Comparison of ENCODE assay signal across 9 cellular contexts in the genomic region with DNA sequence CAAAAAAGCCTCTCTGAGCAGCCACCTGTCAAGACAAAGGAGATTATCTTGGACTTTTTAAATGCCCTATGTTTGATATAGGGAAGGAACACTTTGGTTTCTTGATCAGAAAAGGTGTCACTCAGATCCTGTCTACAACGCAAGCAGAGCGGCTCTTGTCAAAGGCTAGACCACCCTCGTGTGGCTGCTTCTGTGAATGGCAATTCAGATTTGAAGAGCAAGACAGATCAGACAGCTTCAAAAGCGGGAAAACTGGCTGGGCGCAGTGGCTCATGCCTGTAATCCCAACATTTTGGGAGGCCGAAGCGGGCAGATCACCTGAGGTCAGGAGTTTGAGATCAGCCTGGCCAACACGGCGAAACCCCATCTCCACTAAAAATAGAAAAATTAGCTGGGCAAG. TPM values are rescaled to one million over a fixed set of nuclear protein-coding genes. Genes with fewer than 3 reads are reported as not detected.
DNase-seq lines count a peak whose midpoint lies in the region; ATAC-seq and TF ChIP-seq lines count a peak whose summit lies in the region.
"Had no signal": no experiment of that assay in that cellular context is flagged by ENCODE, and none has a peak within 500 bp of the region (broad histone marks: within the 10 kb centered on the region; RNA-seq: fewer than 3 reads in every experiment).

No MANE protein-coding gene starts in this region.

- peaks cover 6% of the 10 kb centered on the region for H3K4me1 Mint-ChIP-seq in endodermal cell

- peak; percentile 90 for TF ChIP-seq CTCF in endodermal cell (conservative IDR thresholded peaks at IDR 0.05)

- H3K27ac ChIP-seq in endodermal cell (ENCODE audit: low read depth, low read length) = no peak overlapping the region

- 23 to 49% methylated on average over 5 to 9 of the region's 9 CpGs for WGBS in endodermal cell (ENCODE audit: insufficient coverage in 1 of 2, insufficient read length in 1 of 2), 2 experiments

- in situ Hi-C loops in G401 (cut with HindIII; ENCODE audit: low sequenced_read_pairs) = no loop called here
- in situ Hi-C loops in SK-MEL-5 (cut with HindIII; ENCODE audit: low pct_unique_long_range_greater_than_20kb, low sequenced_read_pairs) = no loop called here

- no peaks in the 10 kb centered on the region for H3K9me3 ChIP-seq in endodermal cell (ENCODE audit: control insufficient read depth, low read length)

- ATAC-seq in GM21390 (IDR thresholded peaks at IDR 0.05; ENCODE audit: unreplicated experiment) (no peak), HG03039 (IDR thresholded peaks at IDR 0.05; ENCODE audit: unreplicated experiment) (no peak)

- H3K36me3 Mint-ChIP-seq in endodermal cell (ENCODE audit: low read depth) = no peaks in the 10 kb centered on the region

- H3K4me3 ChIP-seq in endodermal cell (ENCODE audit: low read length) = no peak overlapping the region

- H3K27me3 ChIP-seq in endodermal cell (ENCODE audit: control insufficient read depth, insufficient read depth, low read length, poor library complexity, severe bottlenecking) = no peaks in the 10 kb centered on the region

- peak; percentile 61 for DNase-seq in 8988T
- peak; percentile 88 for DNase-seq in G401 (ENCODE audit: low spot score)
- peak; percentile 64 for DNase-seq in LHCN-M2 (ENCODE audit: low read depth)
- peak; percentile 78 for DNase-seq in SK-MEL-5 (ENCODE audit: low read depth, low spot score)
- DNase-seq in endodermal cell = peak; percentile 90
- peak; percentile 66 for DNase-seq in midbrain (lab: John Stamatoyannopoulos, UW)

- no peak overlapping the region for H3K4me3 Mint-ChIP-seq in endodermal cell
- H3K4me3 Mint-ChIP-seq: stimulated activated naive CD8-positive, alpha-beta T cell treated with anti-CD3 and anti-CD28 coated beads, Interleukin-15, Interleukin-2, amounts not matched to agents 100 ng/mL and 50 ng/mL, for 24 hours had no signal

- H3K36me3 ChIP-seq in endodermal cell (ENCODE audit: control insufficient read depth, insufficient read depth, low read length) = no peaks in the 10 kb centered on the region

- H3K4me1 ChIP-seq in endodermal cell (ENCODE audit: control insufficient read depth, insufficient read depth, low read length) = no peaks in the 10 kb centered on the region

- H3K27ac Mint-ChIP-seq in endodermal cell = no peak overlapping the region
- H3K27ac Mint-ChIP-seq: stimulated activated naive CD8-positive, alpha-beta T cell treated with anti-CD3 and anti-CD28 coated beads, Interleukin-15, Interleukin-2, amounts not matched to agents 100 ng/mL and 50 ng/mL, for 24 hours had no signal

- no peak overlapping the region for H3K9ac ChIP-seq in endodermal cell (ENCODE audit: extremely low read depth, low read length, poor library complexity, severe bottlenecking)

- no peaks in the 10 kb centered on the region for H3K27me3 Mint-ChIP-seq in endodermal cell (ENCODE audit: insufficient read depth)
- H3K27me3 Mint-ChIP-seq: stimulated activated naive CD8-positive, alpha-beta T cell treated with anti-CD3 and anti-CD28 coated beads, Interleukin-15, Interleukin-2, amounts not matched to agents 100 ng/mL and 50 ng/mL, for 24 hours had no signal

- peaks cover 2% of the 10 kb centered on the region for H3K9me3 Mint-ChIP-seq in endodermal cell
- H3K9me3 Mint-ChIP-seq: stimulated activated naive CD8-positive, alpha-beta T cell treated with anti-CD3 and anti-CD28 coated beads, Interleukin-15, Interleukin-2, amounts not matched to agents 100 ng/mL and 50 ng/mL, for 24 hours had no signal

RNA-seq across cellular contexts. Expression of a gene that starts 10.1 kb away (rescaled TPM):
- total RNA-seq in G401 (2014; rRNA removed; shearing (Covaris generic)) = 54.8 and 80.7 TPM in 2 replicates
- 54.2 and 73.4 TPM in 2 replicates for total RNA-seq in LHCN-M2 (2014; rRNA removed)
- 22.2 TPM for polyA plus RNA-seq in LHCN-M2 (2012)
- 39.8 and 43.4 TPM in 2 replicates for total RNA-seq in SK-MEL-5 (2014; rRNA removed; shearing (Covaris generic))
- polyA plus RNA-seq in SK-MEL-5 (2015; cell fraction: cytosol; rRNA removed) = 34.6 and 36.2 TPM in 2 replicates
- polyA plus RNA-seq in SK-MEL-5 (2015; cell fraction: nucleus; rRNA removed) = 10.9 and 16.4 TPM in 2 replicates
- total RNA-seq in endodermal cell = 10 to 100 TPM; 16.8 to 19.5 TPM
- polyA plus RNA-seq in endodermal cell (2013, experiment 1 of 2) = 29.7 TPM
- polyA plus RNA-seq in endodermal cell (2013, experiment 2 of 2) = 29.4 TPM

RNA-seq across cellular contexts. Expression of a gene that starts 21.5 kb away (rescaled TPM):
- total RNA-seq in G401 (2014; rRNA removed; shearing (Covaris generic)) = 9.0 and 24.1 TPM in 2 replicates
- total RNA-seq in LHCN-M2 (2014; rRNA removed) = 18.7 and 19.6 TPM in 2 replicates
- 8.7 TPM for polyA plus RNA-seq in LHCN-M2 (2012)
- 22.6 and 23.8 TPM in 2 replicates for total RNA-seq in SK-MEL-5 (2014; rRNA removed; shearing (Covaris generic))
- 25.2 and 44.2 TPM in 2 replicates for polyA plus RNA-seq in SK-MEL-5 (2015; cell fraction: cytosol; rRNA removed)
- 34.8 and 35.5 TPM in 2 replicates for polyA plus RNA-seq in SK-MEL-5 (2015; cell fraction: nucleus; rRNA removed)
- 10 to 100 TPM; 12.2 to 15.5 TPM for total RNA-seq in endodermal cell
- 13.5 TPM for polyA plus RNA-seq in endodermal cell (2013, experiment 1 of 2)
- 10.4 TPM for polyA plus RNA-seq in endodermal cell (2013, experiment 2 of 2)
